16 cellular contexts compared by ENCODE assay signal in the genomic region with DNA sequence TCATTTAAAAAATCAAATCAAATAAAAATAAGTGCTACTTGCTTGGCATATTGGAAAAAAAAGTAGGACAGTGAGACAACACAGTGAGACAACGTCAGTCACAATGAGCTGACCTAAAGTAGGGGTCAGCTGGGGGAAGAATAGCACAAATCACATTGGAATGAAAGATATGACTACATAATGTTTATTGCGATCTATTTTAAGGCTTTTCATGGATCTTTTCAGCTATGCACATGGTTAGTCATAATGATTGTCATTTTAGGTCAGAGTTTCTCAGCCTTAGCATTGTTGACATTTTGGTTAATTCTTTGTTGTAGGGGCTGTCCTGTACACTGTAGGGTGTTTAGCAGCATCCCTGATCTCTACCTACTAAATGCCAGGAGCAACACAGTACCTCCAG. TPM values are rescaled to one million over a fixed set of nuclear protein-coding genes. Genes with fewer than 3 reads are reported as not detected.
DNase-seq lines count a peak whose midpoint lies in the region; ATAC-seq and TF ChIP-seq lines count a peak whose summit lies in the region.
"Had no signal": no experiment of that assay in that cellular context is flagged by ENCODE, and none has a peak within 500 bp of the region (broad histone marks: within the 10 kb centered on the region; RNA-seq: fewer than 3 reads in every experiment).

No MANE protein-coding gene starts in this region.

- TF ChIP-seq RAD21 in IMR-90 (IDR thresholded peaks at IDR 0.05; ENCODE audit: low read length), result no peak

- TF ChIP-seq POLR2A in IMR-90 (IDR thresholded peaks at IDR 0.05; ENCODE audit: low read depth, low read length), result no peak

- H3K9me3 ChIP-seq in IMR-90 (ENCODE audit: control insufficient read depth, insufficient read depth, low read length), result no peaks in the 10 kb centered on the region
- H3K9me3 ChIP-seq: suprapubic skin had no signal

- no peaks in the 10 kb centered on the region for H3K9me3 Mint-ChIP-seq in mesothelial cell of epicardium
- H3K9me3 Mint-ChIP-seq: activated T-helper 2 cell treated with anti-CD3 and anti-CD28 coated beads, Interferon-gamma antibody, Interleukin-2, Interleukin-4, amounts not matched to agents 10 μg/mL and 5 μg/mL and 100 μg/mL, durations not matched to agents 14 hours and 24 hours and 36 hours had no signal

- no peak for TF ChIP-seq CTCF in IMR-90 (conservative IDR thresholded peaks at IDR 0.05; ENCODE audit: low read depth, low read length)
- no peak for TF ChIP-seq CTCF in choroid plexus epithelial cell (conservative IDR thresholded peaks at IDR 0.05; ENCODE audit: low read depth, low read length)
- TF ChIP-seq CTCF in mesothelial cell of epicardium (IDR thresholded peaks at IDR 0.05; ENCODE audit: unreplicated experiment), result no peak

- peaks cover 27% of the 10 kb centered on the region for H3K9me1 ChIP-seq in IMR-90 (ENCODE audit: insufficient read depth, low read length)

- peaks cover 18% of the 10 kb centered on the region for H3K36me3 Mint-ChIP-seq in mesothelial cell of epicardium

- peaks cover 43% of the 10 kb centered on the region for H4K20me1 ChIP-seq in IMR-90 (ENCODE audit: insufficient read depth, low read length)

- H2BK20ac ChIP-seq in IMR-90 (ENCODE audit: low read depth, low read length), result peak overlapping the region; percentile 78; the same call in 1 of the 2 replicates

- peak overlapping the region; percentile 21; the same call in 1 of the 2 replicates for H4K91ac ChIP-seq in IMR-90 (ENCODE audit: insufficient read depth, low read depth, low read length)

- H3K23ac ChIP-seq in IMR-90 (ENCODE audit: low read depth, low read length), result peak overlapping the region; percentile 77; the same call in 1 of the 2 replicates

- peak overlapping the region in 1 of 2 experiments; percentile 57; a peak in 1 of 4 replicates for H4K8ac ChIP-seq in IMR-90 (ENCODE audit: low read depth in 2 of 2, low read length in 2 of 2)

- CTCF ChIA-PET in IMR-90 (lab: Yijun Ruan, JAX), result interaction anchor here (0.6 kb wide), 1 partner anchor 186 kb away, joined by 3 read pairs; no protein-coding TSS in a partner anchor

- POLR2A ChIA-PET in IMR-90 (lab: Charles Lee; ENCODE audit: unreplicated experiment), result no interaction called here

- no peak overlapping the region for H3K4me3 ChIP-seq in IMR-90 (ENCODE audit: insufficient read depth, low read depth, low read length)
- H3K4me3 ChIP-seq in choroid plexus epithelial cell (ENCODE audit: low read depth, low read length), result no peak overlapping the region
- H3K4me3 ChIP-seq: suprapubic skin had no signal

- no peak overlapping the region for H3K9ac ChIP-seq in IMR-90 (ENCODE audit: low read depth, low read length)

- no peaks in the 10 kb centered on the region for H3K27me3 Mint-ChIP-seq in mesothelial cell of epicardium (ENCODE audit: low read depth)

- H3K27ac Mint-ChIP-seq in mesothelial cell of epicardium, result no peak overlapping the region

- H4K5ac ChIP-seq in IMR-90 (ENCODE audit: low read depth, low read length), result peak overlapping the region; percentile 42; the same call in 1 of the 2 replicates

- H3K27ac ChIP-seq in IMR-90 (ENCODE audit: insufficient read depth, low read length), result peak overlapping the region; percentile 30; the same call in 1 of the 2 replicates

- no TSS peak for BruUV-seq in IMR-90 (replicated peaks; lab: Mats Ljungman, UMichigan)

- H3K4me3 Mint-ChIP-seq in mesothelial cell of epicardium, result no peak overlapping the region

- peak overlapping the region; percentile 82 for H2BK120ac ChIP-seq in IMR-90 (ENCODE audit: low read depth, low read length)

- peak overlapping the region; percentile 8; the same call in 1 of the 2 replicates for H3K4me2 ChIP-seq in IMR-90 (ENCODE audit: low read depth, low read length)

- H3K4me1 ChIP-seq in IMR-90 (ENCODE audit: control insufficient read depth, insufficient read depth, low read length), result peaks cover 31% of the 10 kb centered on the region

- peak overlapping the region; percentile 72; the same call in 1 of the 2 replicates for H3K56ac ChIP-seq in IMR-90 (ENCODE audit: extremely low read depth, insufficient read depth, low read length)

- H3K79me1 ChIP-seq in IMR-90 (ENCODE audit: low read depth in 1 of 2, low read length in 2 of 2), result peaks cover 31 to 75% of the 10 kb centered on the region in 2 experiments

- H3K36me3 ChIP-seq in IMR-90 (ENCODE audit: control insufficient read depth, insufficient read depth, low read length), result peaks cover 29% of the 10 kb centered on the region

- H2AK9ac ChIP-seq in IMR-90 (replicated peaks; ENCODE audit: low read depth, low read length, poor library complexity), result no peak overlapping the region

- H2BK5ac ChIP-seq in IMR-90 (ENCODE audit: low read depth, low read length, poor library complexity, severe bottlenecking), result peak overlapping the region; percentile 87

- dilution Hi-C loops in IMR-90 (cut with HindIII; ENCODE audit: low sequenced_read_pairs, unreplicated experiment), result no loop called here

- peak; percentile 76 for DNase-seq in A172 (ENCODE audit: low spot score)
- DNase-seq in IMR-90, result peak; percentile 83
- peak; percentile 69 for DNase-seq in choroid plexus epithelial cell (ENCODE audit: low read depth)
- DNase-seq in non-pigmented ciliary epithelial cell (ENCODE audit: low read depth), result peak; percentile 64
- no peak for DNase-seq in NCI-H2171 (lab: John Stamatoyannopoulos, UW)
- no peak for DNase-seq in mesothelial cell of epicardium (ENCODE audit: low spot score in 2 of 2, unreplicated experiment in 2 of 2)
- no peak for DNase-seq in effector CD4-positive, alpha-beta T cell
- DNase-seq: activated CD4-positive, alpha-beta T cell treated with anti-CD3 and anti-CD28 coated beads, Interleukin-2, amount 50 U/mL, for 4 hours; caudate nucleus; DMS 273 treated with DMSO at 0.1 percent for 48 hours; kidney; MM.1S; OCI-M1 had no signal

- in situ Hi-C loops in IMR-90 (cut with MboI; ENCODE audit: low sequenced_read_pairs), result loop anchor here (25.0 kb wide), 1 partner anchor 200 kb away; no protein-coding TSS in a partner anchor

- no peak overlapping the region for H2AFZ ChIP-seq in IMR-90 (replicated peaks; ENCODE audit: low read length, poor library complexity)

- peak; percentile 31; the same call in 1 of the 2 replicates for ATAC-seq in IMR-90 (ENCODE audit: low read depth)
- no peak for ATAC-seq in GM19351 (IDR thresholded peaks at IDR 0.05; ENCODE audit: unreplicated experiment)

- peaks cover 30% of the 10 kb centered on the region for H3K4me1 Mint-ChIP-seq in mesothelial cell of epicardium

- WGBS in IMR-90 (ENCODE audit: extremely low coverage in 2 of 2, insufficient read length in 1 of 2), 2 experiments, result no CpG with 5 or more reads among the region's 2 CpGs

- H3K27me3 ChIP-seq in IMR-90 (ENCODE audit: control insufficient read depth, insufficient read depth, low read length), result no peaks in the 10 kb centered on the region
- H3K27me3 ChIP-seq: suprapubic skin had no signal

- peak overlapping the region; percentile 52; the same call in 1 of the 2 replicates for H2AK5ac ChIP-seq in IMR-90 (ENCODE audit: low read depth, low read length)

- H3K18ac ChIP-seq in IMR-90 (ENCODE audit: low read depth, low read length), result peak overlapping the region; percentile 36; the same call in 1 of the 2 replicates

- peak overlapping the region; percentile 69; the same call in 2 of the 3 replicates for H2BK15ac ChIP-seq in IMR-90 (ENCODE audit: low read depth, low read length)

- peak overlapping the region; percentile 89 for H3K4ac ChIP-seq in IMR-90 (ENCODE audit: low read depth, low read length)

- intact Hi-C loops in IMR-90 (cut with micrococcal nuclease), result no loop called here

- peak overlapping the region; percentile 75 for H3K14ac ChIP-seq in IMR-90 (replicated peaks; ENCODE audit: low read depth, low read length)

TF ChIP-seq in IMR-90, 13 proteins besides CTCF, POLR2A, EP300 and RAD21:
- TF ChIP-seq MXI1 (IDR thresholded peaks at IDR 0.05; ENCODE audit: borderline replicate concordance, low read depth, low read length), result no peak
- no peak for TF ChIP-seq BHLHE40 (IDR thresholded peaks at IDR 0.05; ENCODE audit: low read depth, low read length)
- TF ChIP-seq CHD1 (IDR thresholded peaks at IDR 0.05; ENCODE audit: low read depth, low read length), result no peak
- TF ChIP-seq CEBPB (IDR thresholded peaks at IDR 0.05; ENCODE audit: low read depth, low read length), result peak; percentile 34; the same call in 1 of the 2 replicates
- 0 out of 2 replicates have a peak, but pooled peaks have one; percentile 31 for TF ChIP-seq FOS (IDR thresholded peaks at IDR 0.05; ENCODE audit: low read depth, low read length)
- TF ChIP-seq, protein P1, sequence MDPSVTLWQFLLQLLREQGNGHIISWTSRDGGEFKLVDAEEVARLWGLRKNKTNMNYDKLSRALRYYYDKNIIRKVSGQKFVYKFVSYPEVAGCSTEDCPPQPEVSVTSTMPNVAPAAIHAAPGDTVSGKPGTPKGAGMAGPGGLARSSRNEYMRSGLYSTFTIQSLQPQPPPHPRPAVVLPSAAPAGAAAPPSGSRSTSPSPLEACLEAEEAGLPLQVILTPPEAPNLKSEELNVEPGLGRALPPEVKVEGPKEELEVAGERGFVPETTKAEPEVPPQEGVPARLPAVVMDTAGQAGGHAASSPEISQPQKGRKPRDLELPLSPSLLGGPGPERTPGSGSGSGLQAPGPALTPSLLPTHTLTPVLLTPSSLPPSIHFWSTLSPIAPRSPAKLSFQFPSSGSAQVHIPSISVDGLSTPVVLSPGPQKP (IDR thresholded peaks at IDR 0.05; ENCODE audit: borderline replicate concordance, low read depth, low read length), result no peak
- no peak for TF ChIP-seq RCOR1 (IDR thresholded peaks at IDR 0.05; ENCODE audit: insufficient replicate concordance, low read length)

RNA-seq across cellular contexts. Expression of a gene that starts 44.5 kb away (rescaled TPM):
- 48.6 and 56.2 TPM in 2 replicates for total RNA-seq in A172 (2014; rRNA removed; shearing (Covaris generic))
- total RNA-seq in IMR-90 (2012; rRNA removed) (13.6 and 18.1 TPM in 2 replicates), mesothelial cell of epicardium (30.0 to 34.0 TPM (median 33.7 TPM) in 3 replicates)
- polyA plus RNA-seq in IMR-90 (2012; rRNA removed), result 10.0 and 12.5 TPM in 2 replicates
- 2.1 and 2.2 TPM in 2 replicates for polyA plus RNA-seq in IMR-90 (2012; cell fraction: cytosol; rRNA removed)
- 0.51 and 4.4 TPM in 2 replicates for polyA plus RNA-seq in IMR-90 (2012; cell fraction: nucleus; rRNA removed; ENCODE audit: low replicate concordance)

Comparison
In these comparisons a context has a peak if more than half of its experiments do, and no peak if none do; other contexts are left out.
1. DNase-seq: peak in A172 (single experiment), IMR-90 (single experiment), choroid plexus epithelial cell (single experiment) and non-pigmented ciliary epithelial cell (single experiment); none in NCI-H2171 (single experiment), mesothelial cell of epicardium (0 of 2) and effector CD4-positive, alpha-beta T cell (single experiment).